Comparison of ENCODE assay signal across 20 cellular contexts in genomic region chr13:100671389-100672182, GRCh38.
"Had no signal": no experiment of that assay in that cellular context is flagged by ENCODE, and none has a peak within 500 bp of the region (broad histone marks: within the 10 kb centered on the region; RNA-seq: fewer than 3 reads in every experiment).

No MANE protein-coding gene starts in this region.

- H3K9me3 ChIP-seq: adrenal gland, thoracic aorta had no signal

- H3K4me2 ChIP-seq: smooth muscle cell had no signal

- FAIRE-seq: frontal cortex, keratinocyte had no signal

- H3K4me3 ChIP-seq: adrenal gland, cardiac muscle cell, lung, smooth muscle cell, thoracic aorta had no signal

- H3K27ac ChIP-seq: adrenal gland, cardiac muscle cell, thoracic aorta had no signal

- ATAC-seq: activated CD4-positive, CD25-positive, alpha-beta regulatory T cell treated with anti-CD3 and anti-CD28 coated beads, Interleukin-2, amount 50 U/mL, for 24 hours; activated T-cell treated with anti-CD3 and anti-CD28 coated beads, Interleukin-2, amount 50 U/mL, for 4 hours; left lobe of liver; natural killer cell treated with Interleukin-12 subunit alpha and Interleukin-12 subunit beta and Interleukin-15 and Interleukin-18, amount 100 ng/mL, for 72 hours; sciatic nerve; stimulated activated memory B cell treated with anti-CD40 and anti-IgM and Interleukin-4, amounts not matched to agents 10 μg/mL and 1 μg/mL and 100 μg/mL, for 72 hours had no signal

- H3K4me3 Mint-ChIP-seq: activated naive CD4-positive, alpha-beta T cell treated with anti-CD3 and anti-CD28 coated beads for 36 hours; activated T-cell treated with anti-CD3 and anti-CD28 coated beads, Interleukin-2, amount 50 U/mL, for 4 hours; endodermal cell; natural killer cell treated with Interleukin-12 subunit alpha and Interleukin-12 subunit beta and Interleukin-15 and Interleukin-18, amount 100 ng/mL, for 72 hours; stimulated activated memory B cell treated with anti-CD40 and anti-IgM and Interleukin-4, amounts not matched to agents 10 μg/mL and 1 μg/mL and 100 μg/mL, for 72 hours; T-helper 1 cell treated with Interleukin-12 subunit alpha and Interleukin-12 subunit beta and Interleukin-4 antibody, amounts not matched to agents 30 μg/mL and 1 μg/mL, for 36 hours had no signal

- H3K27me3 ChIP-seq: adrenal gland had no signal

- H3K27ac Mint-ChIP-seq: activated naive CD4-positive, alpha-beta T cell treated with anti-CD3 and anti-CD28 coated beads for 36 hours; endodermal cell; natural killer cell treated with Interleukin-12 subunit alpha and Interleukin-12 subunit beta and Interleukin-15 and Interleukin-18, amount 100 ng/mL, for 72 hours; stimulated activated memory B cell treated with anti-CD40 and anti-IgM and Interleukin-4, amounts not matched to agents 10 μg/mL and 1 μg/mL and 100 μg/mL, for 72 hours; T-helper 1 cell treated with Interleukin-12 subunit alpha and Interleukin-12 subunit beta and Interleukin-4 antibody, amounts not matched to agents 30 μg/mL and 1 μg/mL, for 36 hours had no signal

- H3K27me3 Mint-ChIP-seq: stimulated activated memory B cell treated with anti-CD40 and anti-IgM and Interleukin-4, amounts not matched to agents 10 μg/mL and 1 μg/mL and 100 μg/mL, for 72 hours had no signal

- DNase-seq: activated CD4-positive, alpha-beta T cell treated with anti-CD3 and anti-CD28 coated beads, Interleukin-2, amount 50 U/mL, for 1 hour; activated CD8-positive, alpha-beta memory T cell treated with anti-CD3 and anti-CD28 coated beads, Interleukin-2, amount 50 U/mL, for 4 hours; activated naive CD4-positive, alpha-beta T cell treated with anti-CD3 and anti-CD28 coated beads for 36 hours; activated T-cell treated with anti-CD3 and anti-CD28 coated beads, Interleukin-2, amount 50 U/mL, for 4 hours; adrenal gland; endodermal cell; head of caudate nucleus; stimulated activated CD4-positive, alpha-beta T cell treated with anti-CD3 and anti-CD28 coated beads, Interleukin-4, amount 100 ng/mL, for 1 hour had no signal

- H3K9me3 Mint-ChIP-seq: activated naive CD4-positive, alpha-beta T cell treated with anti-CD3 and anti-CD28 coated beads for 36 hours; activated T-cell treated with anti-CD3 and anti-CD28 coated beads, Interleukin-2, amount 50 U/mL, for 4 hours; endodermal cell; stimulated activated memory B cell treated with anti-CD40 and anti-IgM and Interleukin-4, amounts not matched to agents 10 μg/mL and 1 μg/mL and 100 μg/mL, for 72 hours; T-helper 1 cell treated with Interleukin-12 subunit alpha and Interleukin-12 subunit beta and Interleukin-4 antibody, amounts not matched to agents 30 μg/mL and 1 μg/mL, for 36 hours had no signal
